ENCODE assay signal across 21 cellular contexts in genomic region chr21:37580690-37581089, GRCh38.
DNase-seq lines count a peak whose midpoint lies in the region; ATAC-seq, FAIRE-seq and TF ChIP-seq lines count a peak whose summit lies in the region.
"Had no signal": no experiment of that assay in that cellular context is flagged by ENCODE, and none has a peak within 500 bp of the region (broad histone marks: within the 10 kb centered on the region; RNA-seq: fewer than 3 reads in every experiment).

No MANE protein-coding gene starts in this region.

- in situ Hi-C loops in KBM-7 (cut with MboI; ENCODE audit: low pct_unique_long_range_greater_than_20kb, low sequenced_read_pairs) (no loop called here), HepG2 (cut with HindIII; ENCODE audit: extremely low pct_ligation_motif_present, low pct_unique_long_range_greater_than_20kb) (no loop called here)

- no peak overlapping the region for H3K27ac Mint-ChIP-seq in activated CD4-positive, alpha-beta T cell treated with anti-CD3 and anti-CD28 coated beads, Interleukin-2, amount 10 ng/mL, durations not matched to agents 7 days and 5 days
- H3K27ac Mint-ChIP-seq: B cell; CD4-positive, alpha-beta T cell had no signal

- FAIRE-seq in HepG2 (lab: Jason Lieb, UNC), result no peak
- FAIRE-seq: GM19239 had no signal

- intact Hi-C loops in HepG2 (cut with micrococcal nuclease; ENCODE audit: unreplicated experiment) (loop anchor here (5.0 kb wide), 1 partner anchor 323 kb away; no protein-coding TSS in a partner anchor), sciatic nerve (cut with DNase I) (no loop called here), left lung (cut with DNase I) (no loop called here)

- POLR2A ChIA-PET in HepG2 (lab: Yijun Ruan, JAX), result no interaction called here
- POLR2A ChIA-PET in activated CD4-positive, alpha-beta T cell treated with anti-CD3 and anti-CD28 coated beads, Interleukin-2, amount 10 ng/mL, durations not matched to agents 7 days and 5 days (lab: Charles Lee), result no interaction called here

- peaks cover 11% of the 10 kb centered on the region for H3K9me3 Mint-ChIP-seq in activated CD4-positive, alpha-beta T cell treated with anti-CD3 and anti-CD28 coated beads, Interleukin-2, amount 10 ng/mL, durations not matched to agents 7 days and 5 days

- TF ChIP-seq EP300 in HepG2 (IDR thresholded peaks at IDR 0.05; ENCODE audit: low read depth in 2 of 2, low read length in 2 of 2), result no peak
- no peak for TF ChIP-seq EP300 in HepG2 (CRISPR knock-in tag; IDR thresholded peaks at IDR 0.05; ENCODE audit: borderline replicate concordance)

- H3K4me1 ChIP-seq in HepG2 (ENCODE audit: insufficient read depth, low read length) (peaks cover 6% of the 10 kb centered on the region), left lung (no peaks in the 10 kb centered on the region)

- TF ChIP-seq CTCF in choroid plexus epithelial cell (conservative IDR thresholded peaks at IDR 0.05; ENCODE audit: low read depth, low read length), result no peak
- no peak for TF ChIP-seq CTCF in HepG2 (CRISPR knock-in tag; IDR thresholded peaks at IDR 0.05)
- no peak for TF ChIP-seq CTCF in left lung (IDR thresholded peaks at IDR 0.05)

- no peak overlapping the region for H2AFZ ChIP-seq in HepG2 (ENCODE audit: low read length)
- H2AFZ ChIP-seq: GM23248 had no signal

- no peak overlapping the region for H3K4me2 ChIP-seq in HepG2 (ENCODE audit: low read depth, low read length)

- no peak overlapping the region for H3K4me3 Mint-ChIP-seq in activated CD4-positive, alpha-beta T cell treated with anti-CD3 and anti-CD28 coated beads, Interleukin-2, amount 10 ng/mL, durations not matched to agents 7 days and 5 days
- H3K4me3 Mint-ChIP-seq: B cell; CD4-positive, alpha-beta T cell had no signal

- H3K27ac ChIP-seq in HepG2 (ENCODE audit: extremely low read length, insufficient read depth, low read length) (no peak overlapping the region), left lung (no peak overlapping the region)
- H3K27ac ChIP-seq: GM23248, RWPE1 had no signal

- H3K79me2 ChIP-seq in HepG2 (ENCODE audit: insufficient read depth, low read length), result no peaks in the 10 kb centered on the region

- WGBS in HepG2 (ENCODE audit: low lambda C conversion rate), result 7% methylated on average over 3 of the region's 3 CpGs

- no peak overlapping the region for H3K9ac ChIP-seq in HepG2 (ENCODE audit: insufficient read depth, low read depth, low read length)
- H3K9ac ChIP-seq: GM23248 had no signal

- H3K36me3 Mint-ChIP-seq in activated CD4-positive, alpha-beta T cell treated with anti-CD3 and anti-CD28 coated beads, Interleukin-2, amount 10 ng/mL, durations not matched to agents 7 days and 5 days (ENCODE audit: low read depth), result peaks cover 3% of the 10 kb centered on the region

- ATAC-seq in HepG2 (no peak; the same call in 2 of the 3 replicates), sciatic nerve (peak; percentile 49), left lung (no peak)
- ATAC-seq: HCT116, PC-3 had no signal

- peaks cover 9% of the 10 kb centered on the region for H3K27me3 Mint-ChIP-seq in activated CD4-positive, alpha-beta T cell treated with anti-CD3 and anti-CD28 coated beads, Interleukin-2, amount 10 ng/mL, durations not matched to agents 7 days and 5 days

- no TSS peak for BruUV-seq in HepG2 (replicated peaks; lab: Mats Ljungman, UMichigan)

- H3K4me3 ChIP-seq in choroid plexus epithelial cell (ENCODE audit: low read depth, low read length) (no peak overlapping the region), HepG2 (replicated peaks in 1 of 3; ENCODE audit: insufficient read depth in 1 of 3, low read depth in 2 of 3, low read length in 3 of 3) (no peak overlapping the region), left lung (no peak overlapping the region)
- H3K4me3 ChIP-seq: GM23248 had no signal

- peaks cover 12% of the 10 kb centered on the region; the same call in 1 of the 2 replicates for H3K9me3 ChIP-seq in HepG2 (ENCODE audit: low read length)
- H3K9me3 ChIP-seq in left lung, result peaks cover 0 to 20% of the 10 kb centered on the region in 2 donors

- CTCF ChIA-PET in HepG2 (lab: Yijun Ruan, JAX; ENCODE audit: low intra/inter-chr PET ratio, low total read pairs), result no interaction called here
- CTCF ChIA-PET in activated CD4-positive, alpha-beta T cell treated with anti-CD3 and anti-CD28 coated beads, Interleukin-2, amount 10 ng/mL, durations not matched to agents 7 days and 5 days (lab: Charles Lee), result no interaction called here

- TF ChIP-seq RAD21 in HepG2 (CRISPR knock-in tag; IDR thresholded peaks at IDR 0.05), result no peak

- DNase-seq in KBM-7 (peak; percentile 12), choroid plexus epithelial cell (ENCODE audit: low read depth) (peak; percentile 19), HepG2 (ENCODE audit: low spot score) (no peak), sciatic nerve (ENCODE audit: low spot score) (no peak), NCI-H2029 treated with DMSO at 0.1 percent for 48 hours (lab: John Stamatoyannopoulos, UW) (no peak), kidney tubule cell (ENCODE audit: low spot score) (no peak), left lung (no peak)
- no peak for DNase-seq in activated CD4-positive, alpha-beta T cell treated with anti-CD3 and anti-CD28 coated beads, Interleukin-2, amount 10 ng/mL, durations not matched to agents 7 days and 5 days
- DNase-seq: CD4-positive, alpha-beta T cell; DMS153; GDM1; GM23248; NCI-H1105 treated with DMSO at 0.1 percent for 48 hours; NCI-H1694; NCI-H2227 treated with DMSO at 0.1 percent for 48 hours; NCI-H524 treated with DMSO at 0.1 percent for 48 hours; PC-3 had no signal

- no peak for TF ChIP-seq POLR2A in HepG2 (IDR thresholded peaks at IDR 0.05; ENCODE audit: insufficient read depth in 1 of 2, low read depth in 2 of 2, low read length in 2 of 2)

- no peaks in the 10 kb centered on the region for H4K20me1 ChIP-seq in HepG2 (ENCODE audit: insufficient read depth, low read length)

- H3K4me1 Mint-ChIP-seq in activated CD4-positive, alpha-beta T cell treated with anti-CD3 and anti-CD28 coated beads, Interleukin-2, amount 10 ng/mL, durations not matched to agents 7 days and 5 days, result no peaks in the 10 kb centered on the region
- H3K4me1 Mint-ChIP-seq: B cell had no signal

- no peaks in the 10 kb centered on the region for H3K36me3 ChIP-seq in HepG2 (replicated peaks in 1 of 2; ENCODE audit: control insufficient read depth in 1 of 2, insufficient read depth in 2 of 2, low read length in 2 of 2)
- H3K36me3 ChIP-seq in left lung, result no peaks in the 10 kb centered on the region

- H3K27me3 ChIP-seq in HepG2 (ENCODE audit: control insufficient read depth in 1 of 2, insufficient read depth in 2 of 2, low read length in 2 of 2), result no peaks in the 10 kb centered on the region
- H3K27me3 ChIP-seq in left lung, result no peaks in the 10 kb centered on the region

TF ChIP-seq in HepG2, 621 proteins besides CTCF, POLR2A, EP300 and RAD21:
- TF ChIP-seq ZNF563 (CRISPR knock-in tag; IDR thresholded peaks at IDR 0.05) (no peak), SAP130 (CRISPR knock-in tag; IDR thresholded peaks at IDR 0.05; ENCODE audit: low read depth) (0 out of 2 replicates have a peak, but pooled peaks have one; percentile 13)

Comparison
In these comparisons a context has a peak if more than half of its experiments do, and no peak if none do; other contexts are left out.
1. DNase-seq: peak in KBM-7 (single experiment) and choroid plexus epithelial cell (single experiment); none in HepG2 (single experiment), sciatic nerve (single experiment), activated CD4-positive, alpha-beta T cell treated with anti-CD3 and anti-CD28 coated beads, Interleukin-2, amount 10 ng/mL, durations not matched to agents 7 days and 5 days (single experiment), NCI-H2029 treated with DMSO at 0.1 percent for 48 hours (single experiment), kidney tubule cell (single experiment) and left lung (0 of 2).